1 cellular context compared by ENCODE assay signal in the genomic region with DNA sequence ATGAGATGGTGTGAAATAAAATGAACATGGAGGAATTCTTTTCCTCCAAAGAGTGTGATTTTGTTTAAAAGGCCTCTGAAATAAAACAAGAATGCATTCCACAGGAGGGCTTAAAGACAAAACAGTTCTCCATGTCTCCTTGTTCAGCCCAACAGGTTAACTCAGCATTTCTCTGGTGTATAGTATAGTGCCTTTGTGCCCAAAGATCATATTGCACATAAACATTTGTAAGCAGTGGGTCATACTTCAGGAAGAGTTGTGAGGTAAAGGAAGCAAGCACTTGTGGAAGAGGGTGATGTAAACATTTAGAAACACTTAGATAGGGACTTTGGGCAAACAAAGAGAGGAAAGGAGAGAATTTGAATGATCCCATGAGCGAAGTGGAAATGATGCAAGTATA.
TF ChIP-seq lines count a peak whose summit lies in the region.

No MANE protein-coding gene starts in this region.

TF ChIP-seq in HEK293, 187 proteins besides CTCF, POLR2A, EP300 and RAD21 (continued from another document):
- TF ChIP-seq, protein P1, sequence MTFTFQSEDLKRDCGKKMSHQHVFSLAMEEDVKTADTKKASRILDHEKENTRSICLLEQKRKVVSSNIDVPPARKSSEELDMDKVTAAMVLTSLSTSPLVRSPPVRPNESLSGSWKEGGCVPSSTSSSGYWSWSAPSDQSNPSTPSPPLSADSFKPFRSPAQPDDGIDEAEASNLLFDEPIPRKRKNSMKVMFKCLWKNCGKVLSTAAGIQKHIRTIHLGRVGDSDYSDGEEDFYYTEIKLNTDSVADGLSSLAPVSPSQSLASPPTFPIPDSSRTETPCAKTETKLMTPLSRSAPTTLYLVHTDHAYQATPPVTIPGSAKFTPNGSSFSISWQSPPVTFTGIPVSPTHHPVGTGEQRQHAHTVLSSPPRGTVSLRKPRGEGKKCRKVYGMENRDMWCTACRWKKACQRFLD (tag by site-specific recombination; IDR thresholded peaks at IDR 0.05), result no peak
